ENCODE assay signal across 23 cellular contexts in the genomic region with DNA sequence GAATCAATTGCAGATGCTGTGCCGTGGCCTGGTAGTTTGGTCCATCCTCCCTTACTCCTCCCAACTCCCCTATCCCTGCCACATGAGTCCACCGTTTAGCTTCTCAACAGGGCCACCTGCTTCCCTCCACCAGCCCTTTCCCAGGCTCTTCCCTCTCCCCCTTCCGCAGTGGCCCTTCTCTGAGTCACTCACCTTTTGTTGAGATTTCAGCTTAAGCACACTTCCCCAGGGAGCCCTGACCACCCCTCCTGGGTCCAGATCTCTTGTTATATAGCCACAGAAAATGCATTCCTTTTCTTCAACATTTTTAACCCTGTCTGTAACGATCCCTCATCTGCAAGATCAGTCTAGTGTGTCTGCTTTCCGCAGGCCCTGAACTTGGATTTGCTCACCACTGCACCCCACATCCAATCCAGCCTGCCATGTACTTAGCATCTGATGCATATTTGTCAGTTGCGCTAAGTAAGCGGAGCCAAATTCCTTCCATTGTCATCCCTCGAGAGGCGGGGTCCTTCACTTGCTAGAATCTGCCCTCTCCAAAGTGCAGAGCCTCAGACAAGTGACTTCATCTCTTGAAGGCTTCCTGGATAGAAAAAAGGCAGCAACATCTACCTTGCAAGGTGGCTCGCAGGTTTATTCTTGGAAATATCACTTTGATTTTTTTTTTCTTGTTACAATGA. TPM values are rescaled to one million over a fixed set of nuclear protein-coding genes. Genes with fewer than 3 reads are reported as not detected.
"Had no signal": no experiment of that assay in that cellular context is flagged by ENCODE, and none has a peak within 500 bp of the region (broad histone marks: within the 10 kb centered on the region; RNA-seq: fewer than 3 reads in every experiment).

No MANE protein-coding gene starts in this region.

- H3K9me3 ChIP-seq: heart right ventricle, right lobe of liver, transverse colon had no signal

- H3K4me2 ChIP-seq: smooth muscle cell had no signal

- H3K27me3 ChIP-seq: brain microvascular endothelial cell, right lobe of liver, transverse colon had no signal

- H3K27ac Mint-ChIP-seq: memory B cell had no signal

- H3K27ac ChIP-seq: brain microvascular endothelial cell, epithelial cell of prostate, heart right ventricle, right lobe of liver, transverse colon had no signal

- H3K27me3 Mint-ChIP-seq: central memory CD8-positive, alpha-beta T cell had no signal

- H3K4me3 ChIP-seq: heart right ventricle, right lobe of liver, smooth muscle cell, transverse colon had no signal

- H3K9me3 Mint-ChIP-seq: memory B cell had no signal

- H3K36me3 Mint-ChIP-seq: memory B cell; natural killer cell treated with Interleukin-12 subunit alpha and Interleukin-12 subunit beta and Interleukin-15 and Interleukin-18, amount 100 ng/mL, for 72 hours had no signal

- H3K4me3 Mint-ChIP-seq: central memory CD8-positive, alpha-beta T cell; memory B cell; natural killer cell treated with Interleukin-12 subunit alpha and Interleukin-12 subunit beta and Interleukin-15 and Interleukin-18, amount 100 ng/mL, for 72 hours had no signal

- DNase-seq: activated CD4-positive, CD25-positive, alpha-beta regulatory T cell treated with anti-CD3 and anti-CD28 coated beads, Interleukin-2, amount 50 U/mL, for 72 hours; activated naive CD4-positive, alpha-beta T cell treated with Interleukin-2 at 50 U/mL for 16 hours; anterior cingulate cortex; brain microvascular endothelial cell; effector CD8-positive, alpha-beta T cell; heart right ventricle; left ventricle myocardium superior; right lobe of liver; stimulated activated CD4-positive, alpha-beta T cell treated with anti-CD3 and anti-CD28 coated beads, Interleukin-4, amount 100 ng/mL, for 4 hours; stimulated activated CD8-positive, alpha-beta memory T cell treated with anti-CD3 and anti-CD28 coated beads, Interleukin-4, amount 100 ng/mL, for 48 hours; stimulated activated naive CD8-positive, alpha-beta T cell treated with anti-CD3 and anti-CD28 coated beads, Interleukin-15, Interleukin-2, amounts not matched to agents 100 U/mL and 50 U/mL, for 24 hours; T1000; transverse colon had no signal

- H3K36me3 ChIP-seq: brain microvascular endothelial cell, heart right ventricle, right lobe of liver, transverse colon had no signal

- H3K4me1 ChIP-seq: heart right ventricle, transverse colon had no signal

- ATAC-seq: heart right ventricle; left ventricle myocardium superior; natural killer cell treated with Interleukin-12 subunit alpha and Interleukin-12 subunit beta and Interleukin-15 and Interleukin-18, amount 100 ng/mL, for 72 hours; right lobe of liver; stimulated activated naive CD8-positive, alpha-beta T cell treated with anti-CD3 and anti-CD28 coated beads, Interleukin-15, Interleukin-2, amounts not matched to agents 100 U/mL and 50 U/mL, for 24 hours had no signal

RNA-seq across cellular contexts. Expression of a gene that starts 41.1 kb away (rescaled TPM):
- total RNA-seq: pulmonary artery endothelial cell had no signal
- polyA plus RNA-seq: fibroblast of lung had no signal

RNA-seq across cellular contexts. Expression of a gene that starts 48.3 kb away (rescaled TPM):
- total RNA-seq: activated CD8-positive, alpha-beta memory T cell treated with anti-CD3 and anti-CD28 coated beads for 36 hours; fibroblast of lung; heart right ventricle; kidney epithelial cell; left ventricle myocardium superior; natural killer cell treated with Interleukin-12 subunit alpha and Interleukin-12 subunit beta and Interleukin-15 and Interleukin-18, amount 100 ng/mL, for 72 hours; osteocyte; pulmonary artery endothelial cell; right lobe of liver; smooth muscle cell had no signal
- polyA plus RNA-seq: fibroblast of lung, heart right ventricle, smooth muscle cell had no signal
